ENCODE assay signal across 22 cellular contexts in genomic region chr3:183896184-183896583, GRCh38.
"Had no signal": no experiment of that assay in that cellular context is flagged by ENCODE, and none has a peak within 500 bp of the region (broad histone marks: within the 10 kb centered on the region; RNA-seq: fewer than 3 reads in every experiment).

No MANE protein-coding gene starts in this region.

- H3K27ac Mint-ChIP-seq: effector memory CD8-positive, alpha-beta T cell; mesothelial cell of epicardium; naive B cell; natural killer cell treated with Interleukin-12 subunit alpha and Interleukin-12 subunit beta and Interleukin-15 and Interleukin-18, amount 100 ng/mL, for 72 hours; progenitor cell of endocrine pancreas; type B pancreatic cell had no signal

- DNase-seq: dermis blood vessel endothelial cell; effector memory CD8-positive, alpha-beta T cell; erythroblast; head of caudate nucleus; kidney; left lung; mesenchymal stem cell; mucosa of descending colon; naive B cell; sigmoid colon; stimulated activated CD4-positive, alpha-beta T cell treated with anti-CD3 and anti-CD28 coated beads, Interleukin-4, amount 100 ng/mL, for 4 hours; stimulated activated naive CD4-positive, alpha-beta T cell treated with Interleukin-2 at 50 U/mL for 16 hours; stomach; testis; tibial artery had no signal

- H3K4me3 ChIP-seq: coronary artery, left lung, mucosa of descending colon, sigmoid colon, stomach, testis, tibial artery had no signal

- H3K36me3 Mint-ChIP-seq: mesothelial cell of epicardium; natural killer cell treated with Interleukin-12 subunit alpha and Interleukin-12 subunit beta and Interleukin-15 and Interleukin-18, amount 100 ng/mL, for 72 hours; type B pancreatic cell had no signal

- H3K9me3 ChIP-seq: left lung, mucosa of descending colon, sigmoid colon, stomach, testis, tibial artery had no signal

- H3K27ac ChIP-seq: coronary artery, left lung, parathyroid adenoma, sigmoid colon, stomach, testis, tibial artery had no signal

- H3K27me3 ChIP-seq: testis had no signal

- H3K4me1 Mint-ChIP-seq: neural crest cell had no signal

- H3K79me2 ChIP-seq: parathyroid adenoma had no signal

- H2AFZ ChIP-seq: parathyroid adenoma had no signal

- H3K4me1 ChIP-seq: left lung, parathyroid adenoma, stomach, testis, tibial artery had no signal

- H3K4me3 Mint-ChIP-seq: effector memory CD8-positive, alpha-beta T cell; mesothelial cell of epicardium; naive B cell; natural killer cell treated with Interleukin-12 subunit alpha and Interleukin-12 subunit beta and Interleukin-15 and Interleukin-18, amount 100 ng/mL, for 72 hours; neural crest cell; type B pancreatic cell had no signal

- H3K36me3 ChIP-seq: left lung, sigmoid colon, stomach, tibial artery had no signal

- H3K9ac ChIP-seq: parathyroid adenoma had no signal

- ATAC-seq: effector memory CD8-positive, alpha-beta T cell; left lung; mucosa of descending colon; natural killer cell treated with Interleukin-12 subunit alpha and Interleukin-12 subunit beta and Interleukin-15 and Interleukin-18, amount 100 ng/mL, for 72 hours had no signal

- H3K9me3 Mint-ChIP-seq: effector memory CD8-positive, alpha-beta T cell; natural killer cell treated with Interleukin-12 subunit alpha and Interleukin-12 subunit beta and Interleukin-15 and Interleukin-18, amount 100 ng/mL, for 72 hours; neural crest cell; type B pancreatic cell had no signal
